ENCODE assay signal across 1 cellular context in the genomic region with DNA sequence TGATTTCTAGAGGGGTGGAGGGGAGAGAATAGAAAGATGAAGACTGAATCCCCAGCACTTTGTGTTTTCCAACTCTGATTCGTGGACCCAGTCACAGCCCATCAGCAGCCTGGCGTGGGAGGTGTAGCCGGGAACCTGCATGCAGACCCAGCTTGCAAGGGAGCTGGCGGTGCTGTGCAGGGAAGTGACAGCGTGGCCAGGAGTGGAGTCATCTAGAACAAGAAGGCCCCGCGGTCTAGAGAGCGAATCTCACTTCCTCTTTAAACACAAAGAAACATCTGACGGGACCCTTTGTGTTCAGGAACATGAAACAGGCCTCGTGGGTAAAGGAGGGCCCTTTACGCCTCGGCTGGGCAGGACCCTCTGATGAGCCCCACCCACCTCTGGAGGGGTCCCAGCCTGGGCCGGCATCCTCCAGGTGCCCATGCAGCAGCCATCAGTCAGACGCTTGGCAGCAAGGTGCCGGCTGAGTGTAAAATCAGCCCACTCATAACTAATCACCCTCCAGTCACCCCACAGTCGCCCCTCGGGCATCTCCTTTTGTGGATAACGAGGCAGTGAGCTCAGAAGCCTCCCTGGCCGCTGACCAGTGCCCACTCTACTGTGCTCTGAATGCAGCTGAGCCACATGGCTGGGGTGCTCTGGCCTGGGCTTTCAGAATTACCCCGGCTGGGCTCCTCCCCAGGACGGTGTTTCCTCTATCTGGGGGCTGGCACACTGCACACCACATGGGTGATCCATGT.
TF ChIP-seq lines count a peak whose summit lies in the region.

No MANE protein-coding gene starts in this region.

TF ChIP-seq in WTC11, 78 proteins besides CTCF, POLR2A, EP300 and RAD21 (continued from another document):
- TF ChIP-seq, protein P1, sequence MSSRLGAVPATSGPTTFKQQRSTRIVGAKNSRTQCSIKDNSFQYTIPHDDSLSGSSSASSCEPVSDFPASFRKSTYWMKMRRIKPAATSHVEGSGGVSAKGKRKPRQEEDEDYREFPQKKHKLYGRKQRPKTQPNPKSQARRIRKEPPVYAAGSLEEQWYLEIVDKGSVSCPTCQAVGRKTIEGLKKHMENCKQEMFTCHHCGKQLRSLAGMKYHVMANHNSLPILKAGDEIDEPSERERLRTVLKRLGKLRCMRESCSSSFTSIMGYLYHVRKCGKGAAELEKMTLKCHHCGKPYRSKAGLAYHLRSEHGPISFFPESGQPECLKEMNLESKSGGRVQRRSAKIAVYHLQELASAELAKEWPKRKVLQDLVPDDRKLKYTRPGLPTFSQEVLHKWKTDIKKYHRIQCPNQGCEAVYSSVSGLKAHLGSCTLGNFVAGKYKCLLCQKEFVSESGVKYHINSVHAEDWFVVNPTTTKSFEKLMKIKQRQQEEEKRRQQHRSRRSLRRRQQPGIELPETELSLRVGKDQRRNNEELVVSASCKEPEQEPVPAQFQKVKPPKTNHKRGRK (CRISPR knock-in tag; IDR thresholded peaks at IDR 0.05; ENCODE audit: borderline replicate concordance) = no peak
- no peak for TF ChIP-seq ATF1 (CRISPR knock-in tag; IDR thresholded peaks at IDR 0.05)
- no peak for TF ChIP-seq RORB (CRISPR knock-in tag; IDR thresholded peaks at IDR 0.05)
